In genomic region chr2:225764346-225764745, GRCh38 we compare ENCODE assay signal across 21 cellular contexts.
"Had no signal": no experiment of that assay in that cellular context is flagged by ENCODE, and none has a peak within 500 bp of the region (broad histone marks: within the 10 kb centered on the region; RNA-seq: fewer than 3 reads in every experiment).

No MANE protein-coding gene starts in this region.

- H3K9ac ChIP-seq: parathyroid adenoma had no signal

- H2AFZ ChIP-seq: parathyroid adenoma had no signal

- H3K79me2 ChIP-seq: parathyroid adenoma had no signal

- DNase-seq: activated CD4-positive, alpha-beta memory T cell treated with anti-CD3 and anti-CD28 coated beads, Interleukin-2, amount 10 ng/mL, durations not matched to agents 7 days and 5 days; activated CD4-positive, alpha-beta T cell treated with anti-CD3 and anti-CD28 coated beads for 48 hours; activated CD4-positive, CD25-positive, alpha-beta regulatory T cell; activated CD8-positive, alpha-beta memory T cell treated with anti-CD3 and anti-CD28 coated beads, Interleukin-2, amount 10 ng/mL, durations not matched to agents 7 days and 5 days; activated naive CD4-positive, alpha-beta T cell; activated T-cell treated with anti-CD3 and anti-CD28 coated beads, Interleukin-2, amount 50 U/mL, for 1 hour; dorsolateral prefrontal cortex; immature natural killer cell; mesenchymal stem cell; natural killer cell; sigmoid colon; stimulated activated CD4-positive, alpha-beta T cell treated with anti-CD3 and anti-CD28 coated beads, Interleukin-12 subunit alpha, Interleukin-12 subunit beta, amount 100 ng/mL, for 4 hours; stimulated activated CD4-positive, alpha-beta T cell treated with anti-CD3 and anti-CD28 coated beads, Interleukin-1b, Interleukin-23, amount 100 ng/mL, for 48 hours; stimulated activated CD8-positive, alpha-beta memory T cell treated with anti-CD3 and anti-CD28 coated beads, Interleukin-4, amount 100 ng/mL, for 48 hours; stimulated activated naive CD4-positive, alpha-beta T cell treated with Interleukin-2 at 50 U/mL for 16 hours; T1000; transverse colon; uterus had no signal

- H3K4me1 ChIP-seq: parathyroid adenoma, transverse colon had no signal

- H3K27ac ChIP-seq: neutrophil, parathyroid adenoma, transverse colon had no signal

- H3K4me3 ChIP-seq: dorsolateral prefrontal cortex, sigmoid colon, transverse colon, uterus had no signal

- ATAC-seq: activated CD8-positive, alpha-beta memory T cell treated with anti-CD3 and anti-CD28 coated beads, Interleukin-2, amount 10 ng/mL, durations not matched to agents 7 days and 5 days; activated T-helper 17 cell treated with anti-CD3 and anti-CD28 coated beads, Interleukin-2, amount 50 U/mL, for 72 hours; natural killer cell had no signal

- H3K9me3 ChIP-seq: neutrophil, sigmoid colon, transverse colon, uterus had no signal

- H3K27me3 ChIP-seq: dorsolateral prefrontal cortex, neutrophil, sigmoid colon, transverse colon, uterus had no signal

- H3K36me3 ChIP-seq: neutrophil, sigmoid colon, transverse colon, uterus had no signal
